Comparison of ENCODE assay signal across 9 cellular contexts in the genomic region with DNA sequence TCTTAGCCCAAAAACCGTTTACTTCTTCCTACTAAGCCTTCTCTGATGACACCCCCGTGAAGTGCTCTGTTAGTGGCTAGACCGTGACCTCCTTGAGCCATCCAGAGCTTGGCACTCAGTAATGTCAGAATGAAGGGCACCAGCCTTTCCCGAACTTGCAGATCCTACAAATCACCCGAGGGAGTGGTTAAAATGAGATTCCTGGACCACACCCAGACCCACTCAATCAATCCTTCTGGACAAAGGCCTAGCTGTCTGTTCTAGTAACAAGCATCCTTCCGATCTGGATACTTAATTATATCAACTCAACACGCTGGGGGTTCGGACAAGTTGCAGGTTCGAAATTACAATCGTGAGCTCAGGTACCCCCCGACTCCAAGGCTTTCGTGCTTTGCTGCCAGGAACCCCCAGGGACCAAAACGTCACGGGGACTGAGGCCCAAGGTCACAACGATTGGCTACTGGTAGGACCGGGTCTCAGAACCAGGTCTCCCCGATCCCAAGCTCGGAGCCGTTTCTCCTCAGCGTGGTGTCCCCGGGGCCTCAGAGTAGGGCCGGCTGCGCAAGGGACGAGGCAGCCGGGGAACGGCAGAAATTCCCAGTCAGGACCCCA. TPM values are rescaled to one million over a fixed set of nuclear protein-coding genes. Genes with fewer than 3 reads are reported as not detected.
A peak's percentile ranks its signal among the peaks of the same experiment; 100 is the strongest.
DNase-seq lines count a peak whose midpoint lies in the region; ATAC-seq and TF ChIP-seq lines count a peak whose summit lies in the region.
"Had no signal": no experiment of that assay in that cellular context is flagged by ENCODE, and none has a peak within 500 bp of the region (broad histone marks: within the 10 kb centered on the region; RNA-seq: fewer than 3 reads in every experiment).

No MANE protein-coding gene starts in this region.

- peak overlapping the region; percentile 96 for H3K4me3 ChIP-seq in Jurkat, Clone E6-1 (ENCODE audit: low read length)
- peak overlapping the region; percentile 100 for H3K4me3 ChIP-seq in endodermal cell (ENCODE audit: low read length)
- peak overlapping the region; percentile 85 for H3K4me3 ChIP-seq in mononuclear cell (ENCODE audit: low read length)
- peak overlapping the region; percentile 90 to 98 for H3K4me3 ChIP-seq in tibial artery

- H3K4me1 ChIP-seq in endodermal cell (ENCODE audit: control insufficient read depth, insufficient read depth, low read length): no peaks in the 10 kb centered on the region
- peaks cover 27% of the 10 kb centered on the region for H3K4me1 ChIP-seq in mononuclear cell (ENCODE audit: insufficient read depth, low read length)
- H3K4me1 ChIP-seq in tibial artery: peaks cover 0 to 27% (median 14%) of the 10 kb centered on the region in 4 donors

- H3K27me3 ChIP-seq in endodermal cell (ENCODE audit: control insufficient read depth, insufficient read depth, low read length, poor library complexity, severe bottlenecking) (no peaks in the 10 kb centered on the region), mononuclear cell (ENCODE audit: insufficient read depth, low read length) (no peaks in the 10 kb centered on the region), tibial artery (no peaks in the 10 kb centered on the region)

- H3K9me3 Mint-ChIP-seq in T-helper 2 cell treated with Interferon-gamma antibody and Interleukin-4, amounts not matched to agents 5 μg/mL and 100 μg/mL, for 36 hours: peaks cover 2% of the 10 kb centered on the region
- peaks cover 15% of the 10 kb centered on the region for H3K9me3 Mint-ChIP-seq in endodermal cell

- H3K36me3 Mint-ChIP-seq in T-helper 2 cell treated with Interferon-gamma antibody and Interleukin-4, amounts not matched to agents 5 μg/mL and 100 μg/mL, for 36 hours (ENCODE audit: low read depth): peaks cover 13% of the 10 kb centered on the region
- H3K36me3 Mint-ChIP-seq in endodermal cell (ENCODE audit: low read depth): peaks cover 22% of the 10 kb centered on the region

- peak; percentile 30 for ATAC-seq in GM21619 (IDR thresholded peaks at IDR 0.05; ENCODE audit: unreplicated experiment)

- peak overlapping the region; percentile 89 for H3K27ac Mint-ChIP-seq in T-helper 2 cell treated with Interferon-gamma antibody and Interleukin-4, amounts not matched to agents 5 μg/mL and 100 μg/mL, for 36 hours
- H3K27ac Mint-ChIP-seq in endodermal cell: peak overlapping the region; percentile 91

- H3K27ac ChIP-seq in endodermal cell (ENCODE audit: low read depth, low read length) (peak overlapping the region; percentile 67), tibial artery (peak overlapping the region; percentile 87 to 93)

- DNase-seq in GM10266 (ENCODE audit: extremely low spot score) (peak; percentile 57), endodermal cell (no peak), tibial artery (peak in 1 of 2 donors; percentile 37)
- DNase-seq in Jurkat, Clone E6-1 (ENCODE audit: low read depth, low spot score): no peak
- peak; percentile 12 for DNase-seq in T-helper 2 cell treated with Interferon-gamma antibody and Interleukin-4, amounts not matched to agents 5 μg/mL and 100 μg/mL, for 36 hours (ENCODE audit: low spot score)
- DNase-seq in stimulated activated naive CD4-positive, alpha-beta T cell treated with Interleukin-2 at 50 U/mL for 16 hours (lab: John Stamatoyannopoulos, UW): no peak

- 9 to 14% methylated on average over 12 to 26 of the region's 26 CpGs for WGBS in endodermal cell (ENCODE audit: insufficient coverage in 1 of 2, insufficient read length in 1 of 2), 2 experiments

- no peaks in the 10 kb centered on the region for H3K27me3 Mint-ChIP-seq in T-helper 2 cell treated with Interferon-gamma antibody and Interleukin-4, amounts not matched to agents 5 μg/mL and 100 μg/mL, for 36 hours (ENCODE audit: low read depth)
- no peaks in the 10 kb centered on the region for H3K27me3 Mint-ChIP-seq in endodermal cell (ENCODE audit: insufficient read depth)

- H3K36me3 ChIP-seq in endodermal cell (ENCODE audit: control insufficient read depth, insufficient read depth, low read length) (peaks cover 26% of the 10 kb centered on the region), tibial artery (peaks cover 0 to 10% (median 5%) of the 10 kb centered on the region in 3 donors)

- intact Hi-C loops in tibial artery (cut with DNase I; ENCODE audit: low total_unique reads): no loop called here

- peak overlapping the region; percentile 97 for H3K4me3 Mint-ChIP-seq in T-helper 2 cell treated with Interferon-gamma antibody and Interleukin-4, amounts not matched to agents 5 μg/mL and 100 μg/mL, for 36 hours
- peak overlapping the region; percentile 88 for H3K4me3 Mint-ChIP-seq in endodermal cell

- peaks cover 22% of the 10 kb centered on the region for H3K4me1 Mint-ChIP-seq in T-helper 2 cell treated with Interferon-gamma antibody and Interleukin-4, amounts not matched to agents 5 μg/mL and 100 μg/mL, for 36 hours (ENCODE audit: low read depth)
- peaks cover 6% of the 10 kb centered on the region for H3K4me1 Mint-ChIP-seq in endodermal cell

- H3K9me3 ChIP-seq in endodermal cell (ENCODE audit: control insufficient read depth, low read length): peaks cover 3% of the 10 kb centered on the region
- H3K9me3 ChIP-seq in mononuclear cell (ENCODE audit: low read depth, low read length): no peaks in the 10 kb centered on the region
- no peaks in the 10 kb centered on the region for H3K9me3 ChIP-seq in tibial artery

- peak overlapping the region; percentile 91 for H3K9ac ChIP-seq in endodermal cell (ENCODE audit: extremely low read depth, low read length, poor library complexity, severe bottlenecking)

- no peak for TF ChIP-seq CTCF in GM10266 (IDR thresholded peaks at IDR 0.05; ENCODE audit: control insufficient read depth, insufficient read depth, low read depth, missing control alignments)
- TF ChIP-seq CTCF in endodermal cell (conservative IDR thresholded peaks at IDR 0.05): no peak
- TF ChIP-seq CTCF in tibial artery (IDR thresholded peaks at IDR 0.05): no peak

RNA-seq across cellular contexts. Expression of a gene that starts 0.5 kb away (rescaled TPM):
- polyA plus RNA-seq in Jurkat, Clone E6-1 (2012; ENCODE audit: insufficient read depth, insufficient read length): 95.5 TPM
- total RNA-seq in endodermal cell (10 to 100 TPM; 77.5 to 87.1 TPM), mononuclear cell (30.6 TPM)
- 74.2 TPM for polyA plus RNA-seq in endodermal cell (2013, experiment 1 of 2)
- polyA plus RNA-seq in endodermal cell (2013, experiment 2 of 2): 64.5 TPM

RNA-seq across cellular contexts. Expression of a gene that starts 0.6 kb away (rescaled TPM):
- polyA plus RNA-seq in Jurkat, Clone E6-1 (2012; ENCODE audit: insufficient read depth, insufficient read length): 65.7 TPM
- total RNA-seq in endodermal cell (10 to 100 TPM; 34.5 to 38.2 TPM), mononuclear cell (5.6 TPM)
- 43.2 TPM for polyA plus RNA-seq in endodermal cell (2013, experiment 1 of 2)
- polyA plus RNA-seq in endodermal cell (2013, experiment 2 of 2): 38.7 TPM

RNA-seq across cellular contexts. Expression of a gene that starts 15.8 kb away (rescaled TPM):
- polyA plus RNA-seq in Jurkat, Clone E6-1 (2012; ENCODE audit: insufficient read depth, insufficient read length): 115 TPM
- total RNA-seq in endodermal cell (10 to 100 TPM; 72.0 to 88.3 TPM), mononuclear cell (103 TPM)
- polyA plus RNA-seq in endodermal cell (2013, experiment 1 of 2): 85.1 TPM
- polyA plus RNA-seq in endodermal cell (2013, experiment 2 of 2): 81.8 TPM

RNA-seq across cellular contexts. Expression of a gene that starts 39.7 kb away (rescaled TPM):
- 3.6 TPM for polyA plus RNA-seq in Jurkat, Clone E6-1 (2012; ENCODE audit: insufficient read depth, insufficient read length)
- total RNA-seq in endodermal cell (10 to 100 TPM; 17.9 to 22.1 TPM), mononuclear cell (0.94 TPM)
- polyA plus RNA-seq in endodermal cell (2013, experiment 1 of 2): 26.6 TPM
- 27.8 TPM for polyA plus RNA-seq in endodermal cell (2013, experiment 2 of 2)

RNA-seq across cellular contexts. Expression of a gene that starts 42.1 kb away (rescaled TPM):
- polyA plus RNA-seq in Jurkat, Clone E6-1 (2012; ENCODE audit: insufficient read depth, insufficient read length): not detected
- total RNA-seq in endodermal cell (not detected), mononuclear cell (not detected)
- not detected for polyA plus RNA-seq in endodermal cell (2013, experiment 1 of 2)
- not detected for polyA plus RNA-seq in endodermal cell (2013, experiment 2 of 2)
- polyA plus RNA-seq: adipose tissue had no signal

Comparison
In these comparisons a context has a peak if more than half of its experiments do, and no peak if none do; other contexts are left out.
1. DNase-seq: peak in GM10266 (single experiment) and T-helper 2 cell treated with Interferon-gamma antibody and Interleukin-4, amounts not matched to agents 5 μg/mL and 100 μg/mL, for 36 hours (single experiment); none in Jurkat, Clone E6-1 (single experiment), endodermal cell (single experiment) and stimulated activated naive CD4-positive, alpha-beta T cell treated with Interleukin-2 at 50 U/mL for 16 hours (single experiment).
2. Peak in every context shown above with its lines, with median percentiles within 50 percentile points of each other: H3K4me3 ChIP-seq.